In genomic region chr11:62269654-62270278, GRCh38 we compare ENCODE assay signal across 11 cellular contexts. TPM values are rescaled to one million over a fixed set of nuclear protein-coding genes. Genes with fewer than 3 reads are reported as not detected.
DNase-seq lines count a peak whose midpoint lies in the region; ATAC-seq and TF ChIP-seq lines count a peak whose summit lies in the region.
"Had no signal": no experiment of that assay in that cellular context is flagged by ENCODE, and none has a peak within 500 bp of the region (broad histone marks: within the 10 kb centered on the region; RNA-seq: fewer than 3 reads in every experiment).

SCGB2A2 (plus strand) TSS chr11:62270158; CDS start chr11:62270217, 59 bp downstream.

- H3K27me3 ChIP-seq in brain microvascular endothelial cell (replicated peaks): no peaks in the 10 kb centered on the region
- H3K27me3 ChIP-seq: pancreas had no signal

- DNase-seq in Daoy (ENCODE audit: low read depth): peak; percentile 10
- DNase-seq in HFFc6: no peak
- DNase-seq in brain microvascular endothelial cell: no peak
- DNase-seq in lower leg skin (ENCODE audit: low spot score in 2 of 2): peak in 1 of 2 donors; percentile 44
- no peak for DNase-seq in HK-2 (ENCODE audit: unreplicated experiment)
- DNase-seq in SKM-1 treated with dmso at 0.1 percent for 144 hours (lab: John Stamatoyannopoulos, UW; ENCODE audit: unreplicated experiment): no peak
- no peak for DNase-seq in Kasumi-1 (lab: John Stamatoyannopoulos, UW)
- DNase-seq: activated T-cell treated with anti-CD3 and anti-CD28 coated beads, Interleukin-2, amount 50 U/mL, for 4 hours; lower lobe of right lung had no signal

- H3K9me3 Mint-ChIP-seq in HFFc6: no peaks in the 10 kb centered on the region
- H3K9me3 Mint-ChIP-seq: activated T-cell treated with anti-CD3 and anti-CD28 coated beads, Interleukin-2, amount 50 U/mL, for 4 hours had no signal

- TF ChIP-seq CTCF in HFFc6 (IDR thresholded peaks at IDR 0.05) (peak; percentile 57), brain microvascular endothelial cell (IDR thresholded peaks at IDR 0.05; ENCODE audit: low read depth, low read length, missing control alignments) (peak; percentile 31), lower leg skin (IDR thresholded peaks at IDR 0.05) (no peak)

- in situ Hi-C loops in brain microvascular endothelial cell (cut with HindIII; ENCODE audit: low pct_ligation_motif_present, low sequenced_read_pairs): no loop called here

- H3K4me3 ChIP-seq in brain microvascular endothelial cell (ENCODE audit: low read depth, low read length) (no peak within 1 kb of the TSS), lower leg skin (ENCODE audit: low read depth, poor library complexity, severe bottlenecking) (no peak within 1 kb of the TSS)
- H3K4me3 ChIP-seq: lower lobe of right lung, pancreas had no signal

- 41 to 55% methylated on average over 10 of the region's 10 CpGs for WGBS in lower leg skin, 2 donors

- ATAC-seq in GM18861 (IDR thresholded peaks at IDR 0.05; ENCODE audit: unreplicated experiment): no peak
- ATAC-seq: activated T-cell treated with anti-CD3 and anti-CD28 coated beads, Interleukin-2, amount 50 U/mL, for 4 hours; lower lobe of right lung had no signal

- no peak within 1 kb of the TSS for H3K27ac ChIP-seq in brain microvascular endothelial cell
- H3K27ac ChIP-seq: lower lobe of right lung, pancreas had no signal

- intact Hi-C loops in lower leg skin (cut with DNase I; ENCODE audit: low total_unique reads): no loop called here

- no peaks in the 10 kb centered on the region for H3K36me3 Mint-ChIP-seq in HFFc6 (ENCODE audit: low read depth)

- no peaks in the 10 kb centered on the region for H3K36me3 ChIP-seq in brain microvascular endothelial cell (replicated peaks)
- H3K36me3 ChIP-seq: lower lobe of right lung, pancreas had no signal

- H3K4me1 Mint-ChIP-seq in HFFc6 (ENCODE audit: low read depth): peaks cover 7% of the 10 kb centered on the region; the same call in 1 of the 2 replicates

- peaks cover 23% of the 10 kb centered on the region for H3K27me3 Mint-ChIP-seq in HFFc6 (ENCODE audit: insufficient read depth)

- no peak within 1 kb of the TSS for H3K27ac Mint-ChIP-seq in HFFc6

- TF ChIP-seq POLR2A in lower leg skin (IDR thresholded peaks at IDR 0.05): no peak

- no peak within 1 kb of the TSS for H3K4me3 Mint-ChIP-seq in HFFc6
- H3K4me3 Mint-ChIP-seq: activated T-cell treated with anti-CD3 and anti-CD28 coated beads, Interleukin-2, amount 50 U/mL, for 4 hours had no signal

RNA-seq across cellular contexts. Expression of gene SCGB2A2, which starts in this region (rescaled TPM):
- not detected in 2 replicates for total RNA-seq in Daoy (2014; rRNA removed; shearing (Covaris generic))
- total RNA-seq in HFFc6 (2021; fragmentation: NEBNext Ultra II Directional; extraction: Animal tissue kit (Norgen Biotek cat#: 25700)): not detected
- 1,000 to 10,000 TPM in 2 of 4 donors, 100 to 1,000 TPM in 2; 410 to 1,440 (median 953) TPM for total RNA-seq in lower leg skin
- total RNA-seq: activated T-cell treated with anti-CD3 and anti-CD28 coated beads, Interleukin-2, amount 50 U/mL, for 4 hours; lower lobe of right lung; pancreas had no signal

Comparison
In these comparisons a context has a peak if more than half of its experiments do, and no peak if none do; other contexts are left out.
1. RNA of gene SCGB2A2 (total RNA-seq): 410 to 1,440 TPM in lower leg skin; not detected in Daoy and not detected in HFFc6; every median in the first group is over 100 times any median in the second.
2. Peak in DNase-seq in Daoy; RNA of the gene not detected or under 1 TPM.
3. CTCF ChIP-seq: peak in HFFc6 (single experiment) and brain microvascular endothelial cell (single experiment); none in lower leg skin (0 of 3).